1 cellular context compared by ENCODE assay signal in genomic region chr17:58002154-58002553, GRCh38.
TF ChIP-seq lines count a peak whose summit lies in the region.

No MANE protein-coding gene starts in this region.

TF ChIP-seq in GM23338, 12 proteins besides CTCF, POLR2A, EP300 and RAD21 (continued from another document):
- TF ChIP-seq REST (IDR thresholded peaks at IDR 0.05; ENCODE audit: unreplicated experiment) (no peak), ZNF114 (CRISPR knock-in tag; IDR thresholded peaks at IDR 0.05) (no peak), CREB1 (CRISPR knock-in tag; IDR thresholded peaks at IDR 0.05; ENCODE audit: low read depth) (no peak), ZNF462 (CRISPR knock-in tag; IDR thresholded peaks at IDR 0.05) (no peak), ZNF331 (CRISPR knock-in tag; IDR thresholded peaks at IDR 0.05; ENCODE audit: low read depth) (no peak)
TF ChIP-seq in GM23338: peak in this region for 0.
